Comparison of ENCODE assay signal across 8 cellular contexts in the genomic region with DNA sequence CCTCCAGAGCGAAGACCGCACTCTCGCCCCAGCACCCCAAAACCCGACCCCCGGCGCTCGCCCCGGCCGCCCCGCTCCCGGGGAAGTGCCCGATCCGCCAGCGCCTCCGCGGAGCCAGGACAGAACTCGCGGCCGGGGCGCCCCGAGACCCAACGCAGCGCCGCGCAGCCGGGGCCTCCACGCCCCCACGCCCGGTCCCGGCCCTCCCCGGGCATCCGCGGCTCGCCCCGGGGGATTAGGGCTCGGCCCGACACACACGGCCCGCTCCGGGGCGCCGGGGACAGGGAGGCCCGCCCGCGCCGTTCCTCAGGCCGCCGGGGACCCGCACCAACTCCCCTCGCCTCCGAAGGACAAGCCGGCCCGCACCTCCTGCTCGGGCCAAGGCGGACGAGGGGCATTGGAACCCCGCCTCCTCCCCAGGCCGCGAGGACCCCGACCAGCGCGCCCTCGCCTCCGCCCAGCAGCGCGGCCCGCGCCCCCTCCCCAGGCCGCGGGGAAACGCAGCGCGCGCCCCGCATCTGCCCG. TPM values are rescaled to one million over a fixed set of nuclear protein-coding genes. Genes with fewer than 3 reads are reported as not detected.
DNase-seq lines count a peak whose midpoint lies in the region; ATAC-seq, FAIRE-seq and TF ChIP-seq lines count a peak whose summit lies in the region.

No MANE protein-coding gene starts in this region.

- intact Hi-C loops in Caco-2 (cut with micrococcal nuclease; ENCODE audit: unreplicated experiment): no loop called here
- intact Hi-C loops in activated naive CD4-positive, alpha-beta T cell treated with anti-CD3 and anti-CD28 coated beads for 36 hours (cut with micrococcal nuclease): no loop called here
- intact Hi-C loops in Right ventricle myocardium inferior (cut with DNase I): loop anchor here (5.0 kb wide), 1 partner anchor 75 kb away; no protein-coding TSS in a partner anchor
- intact Hi-C loops in pancreas (cut with DNase I): no loop called here

- peaks cover 12% of the 10 kb centered on the region for H3K4me1 ChIP-seq in Caco-2
- H3K4me1 ChIP-seq in HUES48 (ENCODE audit: control insufficient read depth, insufficient read depth, low read length): peaks cover 16% of the 10 kb centered on the region
- H3K4me1 ChIP-seq in pancreas: peaks cover 4 to 22% (median 9%) of the 10 kb centered on the region in 3 donors

- H3K27me3 ChIP-seq in Caco-2 (replicated peaks; ENCODE audit: control insufficient read depth, insufficient read depth, low read length) (no peaks in the 10 kb centered on the region), HUES48 (ENCODE audit: control insufficient read depth, insufficient read depth, low read length) (peaks cover 17% of the 10 kb centered on the region), pancreas (no peaks in the 10 kb centered on the region)

- peak overlapping the region; percentile 78 for H3K27ac ChIP-seq in HUES48 (ENCODE audit: low read depth, low read length)
- peak overlapping the region; percentile 47 to 82 (median 74) for H3K27ac ChIP-seq in pancreas

- H3K9me3 Mint-ChIP-seq in Caco-2 (ENCODE audit: unreplicated experiment): no peaks in the 10 kb centered on the region
- H3K9me3 Mint-ChIP-seq in activated naive CD4-positive, alpha-beta T cell treated with anti-CD3 and anti-CD28 coated beads for 36 hours: no peaks in the 10 kb centered on the region

- TF ChIP-seq CTCF in Caco-2 (IDR thresholded peaks at IDR 0.05; ENCODE audit: insufficient read depth in 1 of 2, low read depth in 1 of 2, low read length in 1 of 2, severe bottlenecking in 1 of 2, unreplicated experiment in 1 of 2) (no peak), pancreas (IDR thresholded peaks at IDR 0.05) (no peak)

- peak overlapping the region; percentile 91 for H3K27ac Mint-ChIP-seq in Caco-2 (ENCODE audit: unreplicated experiment)
- H3K27ac Mint-ChIP-seq in activated naive CD4-positive, alpha-beta T cell treated with anti-CD3 and anti-CD28 coated beads for 36 hours: peak overlapping the region; percentile 100

- peaks cover 17% of the 10 kb centered on the region for H3K36me3 Mint-ChIP-seq in Caco-2 (ENCODE audit: insufficient read depth, unreplicated experiment)
- H3K36me3 Mint-ChIP-seq in activated naive CD4-positive, alpha-beta T cell treated with anti-CD3 and anti-CD28 coated beads for 36 hours (ENCODE audit: low read depth): peaks cover 12% of the 10 kb centered on the region

- no TSS peak for BruUV-seq in Caco-2 (replicated peaks; lab: Mats Ljungman, UMichigan)

- 1% methylated on average over 53 to 76 of the region's 76 CpGs for WGBS in pancreas, 2 donors

- no peak for FAIRE-seq in pancreas (lab: Jason Lieb, UNC)

- CTCF ChIA-PET in Caco-2 (lab: Charles Lee): interaction anchor here (0.6 kb wide), 1 partner anchor 130 kb away, joined by 3 read pairs; no protein-coding TSS in a partner anchor
- CTCF ChIA-PET in activated naive CD4-positive, alpha-beta T cell treated with anti-CD3 and anti-CD28 coated beads for 36 hours (lab: Charles Lee): interaction anchor here (1.3 to 1.6 kb wide), 2 partner anchors 32 to 150 kb away, joined by 3 to 8 read pairs; no protein-coding TSS in a partner anchor

- POLR2A ChIA-PET in Caco-2 (lab: Charles Lee): interaction anchor here (0.6 to 1.9 kb wide), 4 partner anchors 11 to 36 kb away, joined by 3 to 9 read pairs (median 6); a partner anchor contains a TSS

- H3K4me1 Mint-ChIP-seq in Caco-2 (ENCODE audit: low read depth, unreplicated experiment): peaks cover 13% of the 10 kb centered on the region
- H3K4me1 Mint-ChIP-seq in activated naive CD4-positive, alpha-beta T cell treated with anti-CD3 and anti-CD28 coated beads for 36 hours (ENCODE audit: low read depth): peaks cover 43% of the 10 kb centered on the region

- H3K9me3 ChIP-seq in Caco-2 (no peaks in the 10 kb centered on the region), HUES48 (ENCODE audit: control insufficient read depth, insufficient read depth, low read length) (no peaks in the 10 kb centered on the region), pancreas (no peaks in the 10 kb centered on the region)

- H3K36me3 ChIP-seq in Caco-2 (ENCODE audit: control insufficient read depth, insufficient read depth, low read length) (no peaks in the 10 kb centered on the region), HUES48 (ENCODE audit: control insufficient read depth, insufficient read depth, low read length) (no peaks in the 10 kb centered on the region), pancreas (no peaks in the 10 kb centered on the region)

- H3K4me3 ChIP-seq in Caco-2 (ENCODE audit: low read depth, low read length): peak overlapping the region; percentile 87
- H3K4me3 ChIP-seq in HUES48 (ENCODE audit: low read depth, low read length): peak overlapping the region; percentile 90
- peak overlapping the region; percentile 77 to 97 (median 88) for H3K4me3 ChIP-seq in pancreas

- ATAC-seq in Right ventricle myocardium inferior (peak; percentile 38), pancreas (peak; percentile 20 to 55 (median 38)), HG02759 (IDR thresholded peaks at IDR 0.05; ENCODE audit: unreplicated experiment) (no peak)

- peak in 1 of 2 experiments; percentile 48 for DNase-seq in Caco-2
- DNase-seq in activated naive CD4-positive, alpha-beta T cell treated with anti-CD3 and anti-CD28 coated beads for 36 hours: peak; percentile 29
- DNase-seq in Right ventricle myocardium inferior (ENCODE audit: missing footprints): peak; percentile 76
- DNase-seq in pancreas: peak in 5 of 6 donors; percentile 15 to 78 (median 53)
- DNase-seq in ecto neural progenitor cell (ENCODE audit: low spot score): no peak
- DNase-seq in NCI-H1105 treated with DMSO at 0.1 percent for 48 hours (lab: John Stamatoyannopoulos, UW): no peak

- H3K9ac ChIP-seq in HUES48 (ENCODE audit: low read depth, low read length): peak overlapping the region; percentile 47

- H3K4me3 Mint-ChIP-seq in Caco-2 (ENCODE audit: unreplicated experiment): peak overlapping the region; percentile 99
- H3K4me3 Mint-ChIP-seq in activated naive CD4-positive, alpha-beta T cell treated with anti-CD3 and anti-CD28 coated beads for 36 hours: peak overlapping the region; percentile 100

- H3K27me3 Mint-ChIP-seq in Caco-2 (ENCODE audit: insufficient read depth, unreplicated experiment): no peaks in the 10 kb centered on the region
- H3K27me3 Mint-ChIP-seq in activated naive CD4-positive, alpha-beta T cell treated with anti-CD3 and anti-CD28 coated beads for 36 hours (ENCODE audit: low read depth): no peaks in the 10 kb centered on the region

RNA-seq across cellular contexts. Expression of a gene that starts 0.5 kb away (rescaled TPM):
- total RNA-seq in Caco-2 (2022): 33.2 and 34.3 TPM in 2 replicates
- total RNA-seq in activated naive CD4-positive, alpha-beta T cell treated with anti-CD3 and anti-CD28 coated beads for 36 hours: 100 to 1,000 TPM; 126 to 128 TPM
- total RNA-seq in Right ventricle myocardium inferior: 24.2 TPM
- 10 to 100 TPM in 2 of 6 donors, 1 to 10 TPM in 4; 6.5 to 18.5 (median 7.8) TPM for total RNA-seq in pancreas
- polyA plus RNA-seq in pancreas: 1 to 10 TPM; 5.3 to 7.0 TPM

RNA-seq across cellular contexts. Expression of a gene that starts 11.2 kb away (rescaled TPM):
- total RNA-seq in Caco-2 (2022) (49.8 and 53.1 TPM in 2 replicates), Right ventricle myocardium inferior (21.8 TPM), pancreas (10 to 100 TPM; 12.4 to 19.8 (median 17.2) TPM)
- total RNA-seq in activated naive CD4-positive, alpha-beta T cell treated with anti-CD3 and anti-CD28 coated beads for 36 hours: 10 to 100 TPM; 19.0 to 20.0 TPM
- 1 to 10 TPM; 5.1 to 8.7 TPM for polyA plus RNA-seq in pancreas

Comparison
In these comparisons a context has a peak if more than half of its experiments do, and no peak if none do; other contexts are left out.
1. DNase-seq: peak in activated naive CD4-positive, alpha-beta T cell treated with anti-CD3 and anti-CD28 coated beads for 36 hours (single experiment), Right ventricle myocardium inferior (single experiment) and pancreas (5 of 6); none in ecto neural progenitor cell (single experiment) and NCI-H1105 treated with DMSO at 0.1 percent for 48 hours (single experiment).
2. Peak in every context shown above with its lines, with median percentiles within 50 percentile points of each other: H3K4me3 ChIP-seq.